ENCODE assay signal across 8 cellular contexts in genomic region chr1:32703479-32704291, GRCh38. TPM values are rescaled to one million over a fixed set of nuclear protein-coding genes. Genes with fewer than 3 reads are reported as not detected.
DNase-seq lines count a peak whose midpoint lies in the region; ATAC-seq and TF ChIP-seq lines count a peak whose summit lies in the region.

No MANE protein-coding gene starts in this region.

- ATAC-seq in Panc1, result peak; percentile 7; the same call in 1 of the 2 replicates

- H3K9me3 Mint-ChIP-seq in CD14-positive monocyte, result peaks cover 0 to 12% (median 8%) of the 10 kb centered on the region in 7 donors
- H3K9me3 Mint-ChIP-seq in nephron progenitor cell, result no peaks in the 10 kb centered on the region

- BruUV-seq in Panc1 (replicated peaks; lab: Mats Ljungman, UMichigan), result no TSS peak

- H3K4me1 Mint-ChIP-seq in CD14-positive monocyte (peaks cover 19% of the 10 kb centered on the region), nephron progenitor cell (peaks cover 24% of the 10 kb centered on the region)

- H3K27ac Mint-ChIP-seq in CD14-positive monocyte, result peak overlapping the region in 2 of 7 donors; percentile 13 to 54
- H3K27ac Mint-ChIP-seq in nephron progenitor cell, result no peak overlapping the region

- H3K36me3 Mint-ChIP-seq in CD14-positive monocyte (peaks cover 4 to 9% of the 10 kb centered on the region in 2 donors), nephron progenitor cell (ENCODE audit: low read depth) (no peaks in the 10 kb centered on the region)

- no peaks in the 10 kb centered on the region for H3K9me3 ChIP-seq in Panc1 (ENCODE audit: control insufficient read depth, insufficient read depth, low read depth, low read length)
- no peaks in the 10 kb centered on the region for H3K9me3 ChIP-seq in esophagus muscularis mucosa

- DNase-seq in CD14-positive monocyte (ENCODE audit: low spot score), result peak; percentile 16
- no peak for DNase-seq in Panc1 (ENCODE audit: low read depth, low spot score)
- DNase-seq in esophagus muscularis mucosa (ENCODE audit: extremely low spot score), result no peak
- DNase-seq in nephron progenitor cell, result no peak
- DNase-seq in cerebellar cortex (ENCODE audit: low spot score), result no peak
- DNase-seq in dermis blood vessel endothelial cell, result no peak
- DNase-seq in activated gamma-delta T cell treated with Interleukin-2 at 50 U/mL for 16 hours, result no peak
- DNase-seq in SHP77 (lab: John Stamatoyannopoulos, UW), result no peak

- in situ Hi-C loops in Panc1 (cut with HindIII; ENCODE audit: low pct_unique_long_range_greater_than_20kb, low sequenced_read_pairs), result no loop called here

- no peak for TF ChIP-seq POLR2A in esophagus muscularis mucosa (IDR thresholded peaks at IDR 0.05; ENCODE audit: low read depth)

- H3K27ac ChIP-seq in Panc1 (ENCODE audit: low read length) (no peak overlapping the region), esophagus muscularis mucosa (replicated peaks in 1 of 4) (peak overlapping the region; percentile 94 to 99 (median 98))

- 27% methylated on average over 11 of the region's 18 CpGs for WGBS in esophagus muscularis mucosa

- H3K4me1 ChIP-seq in Panc1 (ENCODE audit: control insufficient read depth, insufficient read depth, low read length), result peaks cover 18% of the 10 kb centered on the region
- peaks cover 33 to 83% (median 72%) of the 10 kb centered on the region in 4 donors for H3K4me1 ChIP-seq in esophagus muscularis mucosa

- CTCF ChIA-PET in Panc1 (lab: Charles Lee), result interaction anchor here (0.7 kb wide), 1 partner anchor 184 kb away, joined by 4 read pairs; no protein-coding TSS in a partner anchor

- TF ChIP-seq EP300 in esophagus muscularis mucosa (IDR thresholded peaks at IDR 0.05), result peak; percentile 26

- no peak for TF ChIP-seq CTCF in CD14-positive monocyte (IDR thresholded peaks at IDR 0.05)
- no peak for TF ChIP-seq CTCF in Panc1 (IDR thresholded peaks at IDR 0.05)
- TF ChIP-seq CTCF in esophagus muscularis mucosa (IDR thresholded peaks at IDR 0.05), result no peak
- no peak for TF ChIP-seq CTCF in nephron progenitor cell (IDR thresholded peaks at IDR 0.05)

- H3K36me3 ChIP-seq in Panc1 (ENCODE audit: control insufficient read depth, insufficient read depth, low read length), result no peaks in the 10 kb centered on the region
- no peaks in the 10 kb centered on the region for H3K36me3 ChIP-seq in esophagus muscularis mucosa

- H3K27me3 ChIP-seq in Panc1 (ENCODE audit: control insufficient read depth, insufficient read depth, low read length), result no peaks in the 10 kb centered on the region
- no peaks in the 10 kb centered on the region for H3K27me3 ChIP-seq in esophagus muscularis mucosa

- POLR2A ChIA-PET in Panc1 (lab: Charles Lee), result no interaction called here

- H3K4me3 ChIP-seq in Panc1 (ENCODE audit: low read depth in 2 of 2, low read length in 2 of 2) (peak overlapping the region; percentile 53 to 69), esophagus muscularis mucosa (peak overlapping the region; percentile 63 to 93 (median 76))

- intact Hi-C loops in CD14-positive monocyte (cut with micrococcal nuclease), result no loop called here
- intact Hi-C loops in Panc1 (cut with micrococcal nuclease; ENCODE audit: unreplicated experiment), result no loop called here
- intact Hi-C loops in esophagus muscularis mucosa (cut with DNase I), result no loop called here

- H3K27me3 Mint-ChIP-seq in CD14-positive monocyte (ENCODE audit: low read depth in 3 of 3) (peaks cover 26 to 41% (median 38%) of the 10 kb centered on the region in 3 donors), nephron progenitor cell (ENCODE audit: low read depth, poor library complexity) (peaks cover 25% of the 10 kb centered on the region)

- H3K4me3 Mint-ChIP-seq in CD14-positive monocyte (peak overlapping the region; percentile 77 to 89), nephron progenitor cell (peak overlapping the region; percentile 77)

RNA-seq across cellular contexts. Expression of gene SYNC, which starts 1.1 kb away (rescaled TPM):
- under 1 TPM in 1 of 2 donors, not detected in 1; 0.05 TPM for polyA plus RNA-seq in CD14-positive monocyte
- total RNA-seq in Panc1 (2021; ENCODE audit: unreplicated experiment) (1.3 TPM), esophagus muscularis mucosa (100 to 1,000 TPM; 111 to 201 (median 153) TPM), dermis blood vessel endothelial cell (16.4 and 21.4 TPM in 2 replicates)
- 1.2 TPM for polyA plus RNA-seq in Panc1 (2012; ENCODE audit: insufficient read length)

RNA-seq across cellular contexts. Expression of gene RBBP4, which starts 52.7 kb away (rescaled TPM):
- 100 to 1,000 TPM; 274 to 307 TPM for polyA plus RNA-seq in CD14-positive monocyte
- total RNA-seq in Panc1 (2021; ENCODE audit: unreplicated experiment) (376 TPM), esophagus muscularis mucosa (10 to 100 TPM; 83.0 to 98.8 (median 92.2) TPM), dermis blood vessel endothelial cell (193 and 244 TPM in 2 replicates)
- 254 TPM for polyA plus RNA-seq in Panc1 (2012; ENCODE audit: insufficient read length)

RNA-seq across cellular contexts. Expression of gene ZBTB8OS, which starts 53.3 kb away (rescaled TPM):
- polyA plus RNA-seq in CD14-positive monocyte, result 10 to 100 TPM; 83.3 to 85.6 TPM
- total RNA-seq in Panc1 (2021; ENCODE audit: unreplicated experiment) (78.9 TPM), esophagus muscularis mucosa (10 to 100 TPM; 19.6 to 31.1 (median 25.8) TPM), dermis blood vessel endothelial cell (39.1 and 51.4 TPM in 2 replicates)
- 47.2 TPM for polyA plus RNA-seq in Panc1 (2012; ENCODE audit: insufficient read length)
